10 cellular contexts compared by ENCODE assay signal in the genomic region with DNA sequence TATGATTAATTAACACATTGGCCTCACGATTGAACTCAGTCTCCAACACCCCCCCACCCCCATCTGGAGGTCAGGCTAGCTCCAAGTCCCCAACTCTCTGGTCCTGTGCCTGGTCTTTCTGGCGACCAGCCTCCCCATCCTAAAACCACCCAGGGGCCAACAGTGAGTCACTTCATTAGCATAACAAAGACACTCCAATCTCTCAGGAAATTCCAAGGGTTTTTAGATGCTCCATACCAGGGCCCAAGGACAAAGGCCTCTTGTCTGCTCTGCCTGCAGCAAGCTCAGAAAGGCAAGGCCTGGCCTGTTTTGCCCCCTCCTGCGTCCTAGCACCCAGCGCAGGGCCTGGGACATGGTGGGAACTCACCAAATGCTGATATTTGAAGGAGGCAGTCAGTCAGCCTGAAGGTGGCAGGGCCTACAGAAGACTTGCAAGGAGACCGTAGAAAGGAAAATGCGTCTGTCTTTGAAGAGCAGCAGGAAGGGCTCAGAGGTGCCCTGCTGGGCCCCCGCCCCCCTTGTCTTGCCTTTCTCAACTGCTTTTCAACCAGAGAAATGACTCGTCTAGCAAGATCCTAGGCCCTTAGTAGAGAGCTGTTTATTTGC.
DNase-seq lines count a peak whose midpoint lies in the region; ATAC-seq and TF ChIP-seq lines count a peak whose summit lies in the region.
"Had no signal": no experiment of that assay in that cellular context is flagged by ENCODE, and none has a peak within 500 bp of the region (broad histone marks: within the 10 kb centered on the region; RNA-seq: fewer than 3 reads in every experiment).

No MANE protein-coding gene starts in this region.

- peak overlapping the region; percentile 13; the same call in 1 of the 2 replicates for H3K4me3 Mint-ChIP-seq in HFFc6

- no peaks in the 10 kb centered on the region for H3K36me3 ChIP-seq in A673 (ENCODE audit: insufficient read depth, low read length, poor library complexity, severe bottlenecking)

- peaks cover 5% of the 10 kb centered on the region for H3K27me3 Mint-ChIP-seq in HFFc6 (ENCODE audit: insufficient read depth)

- H3K36me3 Mint-ChIP-seq in HFFc6 (ENCODE audit: low read depth): peaks cover 4% of the 10 kb centered on the region; the same call in 1 of the 2 replicates

- peaks cover 21% of the 10 kb centered on the region for H3K4me1 Mint-ChIP-seq in HFFc6 (ENCODE audit: low read depth)

- peak overlapping the region; percentile 95 for H3K27ac ChIP-seq in A673 (ENCODE audit: low read depth, low read length, poor library complexity, severe bottlenecking)

- H3K9me3 ChIP-seq in A673 (ENCODE audit: low read depth, low read length, poor library complexity, severe bottlenecking): no peaks in the 10 kb centered on the region
- H3K9me3 ChIP-seq: mucosa of descending colon had no signal

- CTCF ChIA-PET in A673 (lab: Charles Lee): interaction anchor here (0.7 kb wide), 1 partner anchor 80 kb away, joined by 3 read pairs; no protein-coding TSS in a partner anchor

- TF ChIP-seq CTCF in A673 (conservative IDR thresholded peaks at IDR 0.05; ENCODE audit: low read depth, low read length): peak; percentile 42
- no peak for TF ChIP-seq CTCF in HFFc6 (IDR thresholded peaks at IDR 0.05)

- peak overlapping the region; percentile 8; the same call in 1 of the 2 replicates for H3K27ac Mint-ChIP-seq in HFFc6

- H3K9me3 Mint-ChIP-seq in HFFc6: no peaks in the 10 kb centered on the region

- intact Hi-C loops in A673 (cut with micrococcal nuclease; ENCODE audit: unreplicated experiment): no loop called here

- BruUV-seq in A673 (replicated peaks; lab: Mats Ljungman, UMichigan): no TSS peak

- DNase-seq in A673 (ENCODE audit: low spot score) (peak; percentile 99), HFFc6 (peak; percentile 11), cerebellar cortex (ENCODE audit: low spot score) (peak; percentile 6), kidney tubule cell (ENCODE audit: low spot score) (peak; percentile 84), NCI-H524 treated with DMSO at 0.1 percent for 48 hours (lab: John Stamatoyannopoulos, UW) (no peak)
- DNase-seq: mucosa of descending colon, NCI-H2171 treated with DMSO at 0.1 percent for 48 hours had no signal

- peaks cover 63% of the 10 kb centered on the region for H3K4me1 ChIP-seq in A673 (ENCODE audit: insufficient read depth, low read length, poor library complexity, severe bottlenecking)

- POLR2A ChIA-PET in A673 (lab: Charles Lee; ENCODE audit: low non-redundant PET): interaction anchor here (0.8 to 0.9 kb wide), 2 partner anchors 11 to 49 kb away, joined by 3 to 12 read pairs; no protein-coding TSS in a partner anchor

- H3K27me3 ChIP-seq in A673 (replicated peaks; ENCODE audit: insufficient read depth, low read depth, low read length, poor library complexity): no peaks in the 10 kb centered on the region

- H3K4me3 ChIP-seq in A673 (ENCODE audit: low read depth, low read length, poor library complexity, severe bottlenecking): no peak overlapping the region
- H3K4me3 ChIP-seq: mucosa of descending colon had no signal

- ATAC-seq in GM21717 (IDR thresholded peaks at IDR 0.05; ENCODE audit: unreplicated experiment) (no peak), GM19035 (IDR thresholded peaks at IDR 0.05; ENCODE audit: unreplicated experiment) (no peak), HG02884 (IDR thresholded peaks at IDR 0.05; ENCODE audit: unreplicated experiment) (no peak)
- ATAC-seq: mucosa of descending colon had no signal
